30 cellular contexts compared by ENCODE assay signal in the genomic region with DNA sequence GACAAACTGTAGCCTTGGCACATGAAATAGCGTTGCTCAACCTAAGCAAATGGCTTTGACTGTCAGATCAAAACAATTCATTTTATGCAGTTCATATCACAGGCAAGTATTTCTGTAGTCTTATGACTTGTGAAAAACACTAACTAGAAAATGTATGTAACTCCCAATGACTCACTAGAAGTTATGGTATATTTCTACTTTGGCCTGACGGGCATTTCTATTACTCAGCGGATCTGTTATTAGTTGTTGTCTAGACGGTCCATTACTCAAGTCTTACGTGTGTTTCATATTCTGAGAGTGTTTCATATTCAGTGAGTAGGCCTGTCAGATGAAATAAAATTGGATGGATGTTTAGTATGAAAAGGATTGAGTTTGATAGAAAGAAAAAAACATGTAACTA.
DNase-seq lines count a peak whose midpoint lies in the region; ATAC-seq and TF ChIP-seq lines count a peak whose summit lies in the region.
"Had no signal": no experiment of that assay in that cellular context is flagged by ENCODE, and none has a peak within 500 bp of the region (broad histone marks: within the 10 kb centered on the region; RNA-seq: fewer than 3 reads in every experiment).

No MANE protein-coding gene starts in this region.

- peaks cover 46% of the 10 kb centered on the region for H3K36me3 Mint-ChIP-seq in WTC11
- H3K36me3 Mint-ChIP-seq: neural progenitor cell; stimulated activated memory B cell treated with anti-CD40 and anti-IgM and Interleukin-4, amounts not matched to agents 10 μg/mL and 1 μg/mL and 100 μg/mL, for 72 hours had no signal

- H3K9ac ChIP-seq in mammary epithelial cell (ENCODE audit: insufficient read depth, low read length): no peak overlapping the region
- H3K9ac ChIP-seq: BLaER1, neural progenitor cell, parathyroid adenoma had no signal

- no peaks in the 10 kb centered on the region for H3K79me2 ChIP-seq in mammary epithelial cell (ENCODE audit: insufficient read depth, low read length)
- H3K79me2 ChIP-seq: parathyroid adenoma had no signal

- H3K27ac ChIP-seq in mammary epithelial cell (ENCODE audit: insufficient read depth, low read depth, low read length): no peak overlapping the region
- H3K27ac ChIP-seq: BLaER1, body of pancreas, neural progenitor cell, parathyroid adenoma, upper lobe of left lung had no signal

- H3K27me3 Mint-ChIP-seq in WTC11 (ENCODE audit: low read depth): no peaks in the 10 kb centered on the region; the same call in 1 of the 2 replicates
- H3K27me3 Mint-ChIP-seq: stimulated activated memory B cell treated with anti-CD40 and anti-IgM and Interleukin-4, amounts not matched to agents 10 μg/mL and 1 μg/mL and 100 μg/mL, for 72 hours had no signal

- H4K20me1 ChIP-seq in mammary epithelial cell (ENCODE audit: insufficient read depth, low read length): no peaks in the 10 kb centered on the region
- H4K20me1 ChIP-seq: BLaER1 had no signal

- WGBS in mammary epithelial cell (ENCODE audit: low coverage, missing lambda C conversion rate): 75% methylated on average over 5 of the region's 5 CpGs

- CTCF ChIA-PET in mammary epithelial cell (lab: Charles Lee; ENCODE audit: low non-redundant PET): no interaction called here
- CTCF ChIA-PET in WTC11 (lab: Charles Lee): no interaction called here

- no TSS peak for BruUV-seq in mammary epithelial cell (replicated peaks; lab: Mats Ljungman, UMichigan)

- H3K4me3 Mint-ChIP-seq in WTC11: no peak overlapping the region
- H3K4me3 Mint-ChIP-seq: activated T-cell treated with anti-CD3 and anti-CD28 coated beads, Interleukin-2, amount 50 U/mL, for 72 hours; neural progenitor cell; stimulated activated memory B cell treated with anti-CD40 and anti-IgM and Interleukin-4, amounts not matched to agents 10 μg/mL and 1 μg/mL and 100 μg/mL, for 72 hours had no signal

- intact Hi-C loops in mammary epithelial cell (cut with micrococcal nuclease) (no loop called here), left cardiac atrium (cut with DNase I) (no loop called here)

- H3K4me1 ChIP-seq in mammary epithelial cell (ENCODE audit: insufficient read depth, low read length): no peaks in the 10 kb centered on the region
- H3K4me1 ChIP-seq: BLaER1, body of pancreas, neural progenitor cell, parathyroid adenoma, upper lobe of left lung had no signal

- DNase-seq in GM03348 (ENCODE audit: low spot score) (peak; percentile 0), NCI-H226 (peak; percentile 48), mammary epithelial cell (peak; percentile 60), retina (peak; percentile 19), AML-193 (lab: John Stamatoyannopoulos, UW) (no peak), KBM-7 (no peak), WTC11 (ENCODE audit: low spot score) (no peak), left cardiac atrium (no peak)
- DNase-seq: ACHN; activated CD4-positive, alpha-beta T cell treated with anti-CD3 and anti-CD28 coated beads, Interleukin-2, amount 50 U/mL, for 4 hours; activated naive CD4-positive, alpha-beta T cell; activated T-cell treated with anti-CD3 and anti-CD28 coated beads, Interleukin-2, amount 50 U/mL, for 72 hours; body of pancreas; COR-L47; DMS79 treated with DMSO at 0.1 percent for 48 hours; GOT3; mesenchymal stem cell; NCI-H1092; NCI-H1930; NCI-H446 treated with DMSO at 0.1 percent for 48 hours; right cardiac atrium; SHP77; stimulated activated CD4-positive, alpha-beta T cell treated with anti-CD3 and anti-CD28 coated beads, Interleukin-12 subunit alpha, Interleukin-12 subunit beta, amount 100 ng/mL, for 4 hours; stimulated activated CD4-positive, alpha-beta T cell treated with anti-CD3 and anti-CD28 coated beads, Interleukin-4, amount 100 ng/mL, for 4 hours; upper lobe of left lung had no signal

- H3K4me1 Mint-ChIP-seq in WTC11: no peaks in the 10 kb centered on the region
- H3K4me1 Mint-ChIP-seq: stimulated activated memory B cell treated with anti-CD40 and anti-IgM and Interleukin-4, amounts not matched to agents 10 μg/mL and 1 μg/mL and 100 μg/mL, for 72 hours had no signal

- no peak overlapping the region for H3K27ac Mint-ChIP-seq in WTC11
- H3K27ac Mint-ChIP-seq: activated T-cell treated with anti-CD3 and anti-CD28 coated beads, Interleukin-2, amount 50 U/mL, for 72 hours; neural progenitor cell; stimulated activated memory B cell treated with anti-CD40 and anti-IgM and Interleukin-4, amounts not matched to agents 10 μg/mL and 1 μg/mL and 100 μg/mL, for 72 hours had no signal

- no peak for ATAC-seq in WTC11
- no peak for ATAC-seq in left cardiac atrium
- ATAC-seq: activated T-cell treated with anti-CD3 and anti-CD28 coated beads, Interleukin-2, amount 50 U/mL, for 72 hours; body of pancreas; GM12878; right cardiac atrium; stimulated activated memory B cell treated with anti-CD40 and anti-IgM and Interleukin-4, amounts not matched to agents 10 μg/mL and 1 μg/mL and 100 μg/mL, for 72 hours had no signal

- H3K4me2 ChIP-seq in mammary epithelial cell (ENCODE audit: insufficient read depth, low read depth, low read length): no peak overlapping the region
- H3K4me2 ChIP-seq: BLaER1, neural progenitor cell had no signal

- dilution Hi-C loops in mammary epithelial cell (cut with HindIII; ENCODE audit: low sequenced_read_pairs): no loop called here

- H3K27me3 ChIP-seq in mammary epithelial cell (ENCODE audit: insufficient read depth, low read length): no peaks in the 10 kb centered on the region
- H3K27me3 ChIP-seq: BLaER1, body of pancreas, neural progenitor cell, upper lobe of left lung had no signal

- peaks cover 54% of the 10 kb centered on the region for H3K9me3 Mint-ChIP-seq in WTC11
- H3K9me3 Mint-ChIP-seq: activated T-cell treated with anti-CD3 and anti-CD28 coated beads, Interleukin-2, amount 50 U/mL, for 72 hours; neural progenitor cell; stimulated activated memory B cell treated with anti-CD40 and anti-IgM and Interleukin-4, amounts not matched to agents 10 μg/mL and 1 μg/mL and 100 μg/mL, for 72 hours had no signal

- no peak for TF ChIP-seq CTCF in mammary epithelial cell (conservative IDR thresholded peaks at IDR 0.05 in 1 of 2, IDR thresholded peaks at IDR 0.05 in 1 of 2; ENCODE audit: extremely low read depth in 1 of 2, insufficient read depth in 1 of 2, low read depth in 1 of 2, low read length in 2 of 2)
- no peak for TF ChIP-seq CTCF in WTC11 (IDR thresholded peaks at IDR 0.05)

- POLR2A ChIA-PET in WTC11 (lab: Charles Lee): no interaction called here

- H2AFZ ChIP-seq in mammary epithelial cell (ENCODE audit: low read depth, low read length): no peak overlapping the region
- H2AFZ ChIP-seq: neural progenitor cell, parathyroid adenoma had no signal

- H3K9me3 ChIP-seq in mammary epithelial cell (replicated peaks; ENCODE audit: insufficient read depth, low read length): no peaks in the 10 kb centered on the region
- H3K9me3 ChIP-seq: BLaER1, body of pancreas, upper lobe of left lung had no signal

- in situ Hi-C loops in mammary epithelial cell (cut with MboI; ENCODE audit: low sequenced_read_pairs in 2 of 2): no loop called here
- in situ Hi-C loops in KBM-7 (cut with MboI; ENCODE audit: low pct_unique_long_range_greater_than_20kb, low sequenced_read_pairs): no loop called here

- H3K36me3 ChIP-seq in mammary epithelial cell (ENCODE audit: insufficient read depth, low read length): no peaks in the 10 kb centered on the region
- H3K36me3 ChIP-seq: BLaER1, neural progenitor cell, upper lobe of left lung had no signal

- no peak overlapping the region for H3K4me3 ChIP-seq in mammary epithelial cell (replicated peaks in 1 of 3; ENCODE audit: insufficient read depth in 1 of 3, low read depth in 2 of 3, low read length in 3 of 3)
- H3K4me3 ChIP-seq: BLaER1, body of pancreas, GM12878, neural progenitor cell, upper lobe of left lung had no signal

TF ChIP-seq in WTC11, 78 proteins besides CTCF, POLR2A, EP300 and RAD21 (continues in another document):
- TF ChIP-seq, protein P1, sequence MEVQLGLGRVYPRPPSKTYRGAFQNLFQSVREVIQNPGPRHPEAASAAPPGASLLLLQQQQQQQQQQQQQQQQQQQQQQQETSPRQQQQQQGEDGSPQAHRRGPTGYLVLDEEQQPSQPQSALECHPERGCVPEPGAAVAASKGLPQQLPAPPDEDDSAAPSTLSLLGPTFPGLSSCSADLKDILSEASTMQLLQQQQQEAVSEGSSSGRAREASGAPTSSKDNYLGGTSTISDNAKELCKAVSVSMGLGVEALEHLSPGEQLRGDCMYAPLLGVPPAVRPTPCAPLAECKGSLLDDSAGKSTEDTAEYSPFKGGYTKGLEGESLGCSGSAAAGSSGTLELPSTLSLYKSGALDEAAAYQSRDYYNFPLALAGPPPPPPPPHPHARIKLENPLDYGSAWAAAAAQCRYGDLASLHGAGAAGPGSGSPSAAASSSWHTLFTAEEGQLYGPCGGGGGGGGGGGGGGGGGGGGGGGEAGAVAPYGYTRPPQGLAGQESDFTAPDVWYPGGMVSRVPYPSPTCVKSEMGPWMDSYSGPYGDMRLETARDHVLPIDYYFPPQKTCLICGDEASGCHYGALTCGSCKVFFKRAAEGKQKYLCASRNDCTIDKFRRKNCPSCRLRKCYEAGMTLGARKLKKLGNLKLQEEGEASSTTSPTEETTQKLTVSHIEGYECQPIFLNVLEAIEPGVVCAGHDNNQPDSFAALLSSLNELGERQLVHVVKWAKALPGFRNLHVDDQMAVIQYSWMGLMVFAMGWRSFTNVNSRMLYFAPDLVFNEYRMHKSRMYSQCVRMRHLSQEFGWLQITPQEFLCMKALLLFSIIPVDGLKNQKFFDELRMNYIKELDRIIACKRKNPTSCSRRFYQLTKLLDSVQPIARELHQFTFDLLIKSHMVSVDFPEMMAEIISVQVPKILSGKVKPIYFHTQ (CRISPR knock-in tag; IDR thresholded peaks at IDR 0.05): no peak
- TF ChIP-seq CREB1 (CRISPR knock-in tag; IDR thresholded peaks at IDR 0.05) (no peak), ZNF396 (CRISPR knock-in tag; IDR thresholded peaks at IDR 0.05; ENCODE audit: borderline replicate concordance) (no peak), ETV6 (CRISPR knock-in tag; IDR thresholded peaks at IDR 0.05) (no peak), USF2 (CRISPR knock-in tag; IDR thresholded peaks at IDR 0.05) (no peak), FOXK1 (CRISPR knock-in tag; IDR thresholded peaks at IDR 0.05) (no peak), ELF4 (CRISPR knock-in tag; IDR thresholded peaks at IDR 0.05; ENCODE audit: low read depth) (no peak), JUN (CRISPR knock-in tag; IDR thresholded peaks at IDR 0.05) (no peak), HMGA2 (CRISPR knock-in tag; IDR thresholded peaks at IDR 0.05) (no peak), EMX1 (CRISPR knock-in tag; IDR thresholded peaks at IDR 0.05) (no peak), ZNF232 (CRISPR knock-in tag; IDR thresholded peaks at IDR 0.05) (no peak), ZNF138 (CRISPR knock-in tag; conservative IDR thresholded peaks at IDR 0.05) (no peak)

Comparison
In these comparisons a context has a peak if more than half of its experiments do, and no peak if none do; other contexts are left out.
1. DNase-seq: peak in GM03348 (single experiment), NCI-H226 (single experiment), mammary epithelial cell (single experiment) and retina (single experiment); none in AML-193 (0 of 2), KBM-7 (single experiment), WTC11 (single experiment) and left cardiac atrium (single experiment).